31 cellular contexts compared by ENCODE assay signal in the genomic region with DNA sequence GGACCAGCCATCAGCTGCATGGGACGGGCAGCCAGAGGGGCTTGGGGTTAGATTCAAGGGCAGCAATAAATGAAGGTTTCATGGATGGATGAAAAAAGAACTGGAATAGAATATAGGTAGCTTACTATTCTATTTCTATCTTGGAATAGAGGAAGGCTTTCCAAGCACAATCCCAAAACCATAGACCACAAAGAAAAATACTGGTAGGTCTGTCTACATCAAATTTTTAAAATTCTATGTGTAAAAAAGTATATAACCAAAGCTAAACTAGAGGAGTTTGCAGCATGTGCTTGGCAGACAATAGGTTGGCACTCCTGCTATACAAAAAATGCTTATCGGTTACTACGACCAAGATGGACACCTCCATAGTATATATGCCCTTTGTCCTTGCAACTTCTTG. TPM values are rescaled to one million over a fixed set of nuclear protein-coding genes. Genes with fewer than 3 reads are reported as not detected.
"Had no signal": no experiment of that assay in that cellular context is flagged by ENCODE, and none has a peak within 500 bp of the region (broad histone marks: within the 10 kb centered on the region; RNA-seq: fewer than 3 reads in every experiment).

No MANE protein-coding gene starts in this region.

- H3K27ac Mint-ChIP-seq: activated CD4-positive, alpha-beta T cell treated with anti-CD3 and anti-CD28 coated beads, Interleukin-2, amount 10 ng/mL, durations not matched to agents 24 days and 14 days; activated CD8-positive, alpha-beta T cell treated with anti-CD3 and anti-CD28 coated beads for 36 hours; activated naive CD4-positive, alpha-beta T cell treated with anti-CD3 and anti-CD28 coated beads, Interleukin-2, amount 50 U/mL, for 24 hours; activated T-cell treated with anti-CD3 and anti-CD28 coated beads, Interleukin-2, amount 50 U/mL, for 72 hours; activated T-helper 17 cell treated with anti-CD3 and anti-CD28 coated beads, Interleukin-2, amount 50 U/mL, for 72 hours; T-helper 1 cell treated with Interleukin-12 subunit alpha and Interleukin-12 subunit beta and Interleukin-4 antibody, amounts not matched to agents 30 μg/mL and 1 μg/mL, for 36 hours; T-helper 2 cell treated with Interferon-gamma antibody and Interleukin-4, amounts not matched to agents 5 μg/mL and 100 μg/mL, for 36 hours had no signal

- H3K27ac ChIP-seq: adrenal gland, cardiac muscle cell, SJSA1 had no signal

- H3K4me1 ChIP-seq: adrenal gland had no signal

- H3K4me3 Mint-ChIP-seq: activated CD4-positive, alpha-beta T cell treated with anti-CD3 and anti-CD28 coated beads, Interleukin-2, amount 10 ng/mL, durations not matched to agents 24 days and 14 days; activated CD8-positive, alpha-beta T cell treated with anti-CD3 and anti-CD28 coated beads for 36 hours; activated naive CD4-positive, alpha-beta T cell treated with anti-CD3 and anti-CD28 coated beads, Interleukin-2, amount 50 U/mL, for 24 hours; activated naive CD8-positive, alpha-beta T cell treated with anti-CD3 and anti-CD28 coated beads, Interleukin-2, amount 10 ng/mL, durations not matched to agents 7 days and 5 days; activated T-cell treated with anti-CD3 and anti-CD28 coated beads, Interleukin-2, amount 50 U/mL, for 72 hours; activated T-helper 17 cell treated with anti-CD3 and anti-CD28 coated beads, Interleukin-2, amount 50 U/mL, for 72 hours; central memory CD8-positive, alpha-beta T cell; T-helper 1 cell treated with Interleukin-12 subunit alpha and Interleukin-12 subunit beta and Interleukin-4 antibody, amounts not matched to agents 30 μg/mL and 1 μg/mL, for 36 hours; T-helper 2 cell treated with Interferon-gamma antibody and Interleukin-4, amounts not matched to agents 5 μg/mL and 100 μg/mL, for 36 hours had no signal

- H3K36me3 ChIP-seq: adrenal gland, cardiac muscle cell, SJSA1 had no signal

- H3K4me3 ChIP-seq: adrenal gland, cardiac muscle cell, SJSA1 had no signal

- H3K9me3 ChIP-seq: adrenal gland, SJSA1, SK-N-SH had no signal

- H3K9me3 Mint-ChIP-seq: central memory CD8-positive, alpha-beta T cell; T-helper 2 cell treated with Interferon-gamma antibody and Interleukin-4, amounts not matched to agents 5 μg/mL and 100 μg/mL, for 36 hours had no signal

- DNase-seq: activated CD4-positive, alpha-beta T cell treated with anti-CD3 and anti-CD28 coated beads, Interleukin-2, amount 10 ng/mL, durations not matched to agents 24 days and 14 days; activated CD4-positive, alpha-beta T cell treated with anti-CD3 and anti-CD28 coated beads, Interleukin-2, amount 50 U/mL, for 4 hours; activated CD8-positive, alpha-beta T cell treated with anti-CD3 and anti-CD28 coated beads for 36 hours; activated gamma-delta T cell; activated naive CD4-positive, alpha-beta T cell treated with Interleukin-2 at 50 U/mL for 16 hours; activated naive CD8-positive, alpha-beta T cell treated with anti-CD3 and anti-CD28 coated beads, Interleukin-2, amount 10 ng/mL, durations not matched to agents 7 days and 5 days; activated T-cell treated with anti-CD3 and anti-CD28 coated beads, Interleukin-2, amount 50 U/mL, for 1 hour; activated T-cell treated with anti-CD3 and anti-CD28 coated beads, Interleukin-2, amount 50 U/mL, for 72 hours; adrenal gland; Kasumi-1; NCI-H1092 treated with DMSO at 0.1 percent for 48 hours; NCI-H1417; NCI-H146; NCI-H187; NCI-H2029 treated with DMSO at 0.1 percent for 48 hours; NCI-H2171 treated with DMSO at 0.1 percent for 48 hours; NCI-H2227 treated with DMSO at 0.1 percent for 48 hours; NCI-H446; NCI-H524; NCI-H69; RPMI8226; SHP77 treated with DMSO at 0.1 percent for 48 hours; SK-N-SH had no signal

- H3K27me3 ChIP-seq: adrenal gland, cardiac muscle cell, SJSA1 had no signal

- ATAC-seq: activated CD8-positive, alpha-beta T cell treated with anti-CD3 and anti-CD28 coated beads for 36 hours; activated T-cell treated with anti-CD3 and anti-CD28 coated beads, Interleukin-2, amount 50 U/mL, for 72 hours; activated T-helper 17 cell treated with anti-CD3 and anti-CD28 coated beads, Interleukin-2, amount 50 U/mL, for 72 hours; Panc1 had no signal

RNA-seq across cellular contexts. Expression of a gene that starts 7.2 kb away (rescaled TPM):
- total RNA-seq: activated CD4-positive, alpha-beta T cell treated with anti-CD3 and anti-CD28 coated beads, Interleukin-2, amount 10 ng/mL, durations not matched to agents 24 days and 14 days had no signal
